In genomic region chr12:53476769-53477209, GRCh38 we compare ENCODE assay signal across 9 cellular contexts. TPM values are rescaled to one million over a fixed set of nuclear protein-coding genes. Genes with fewer than 3 reads are reported as not detected.
DNase-seq lines count a peak whose midpoint lies in the region; ATAC-seq and TF ChIP-seq lines count a peak whose summit lies in the region.
"Had no signal": no experiment of that assay in that cellular context is flagged by ENCODE, and none has a peak within 500 bp of the region (broad histone marks: within the 10 kb centered on the region; RNA-seq: fewer than 3 reads in every experiment).

No MANE protein-coding gene starts in this region.

- H3K4me3 ChIP-seq in BE2C (ENCODE audit: low read depth, low read length) (no peak overlapping the region), H7 (ENCODE audit: insufficient read depth, low read depth, low read length) (no peak overlapping the region), iPS-18a (ENCODE audit: low read length) (no peak overlapping the region), prostate gland (no peak overlapping the region), ovary (no peak overlapping the region), thyroid gland (replicated peaks in 1 of 3) (no peak overlapping the region)

- intact Hi-C loops in activated CD4-positive, alpha-beta memory T cell treated with anti-CD3 and anti-CD28 coated beads for 36 hours (cut with micrococcal nuclease) = no loop called here
- intact Hi-C loops in prostate gland (cut with DNase I) (no loop called here), ovary (cut with DNase I) (no loop called here), thyroid gland (cut with DNase I) (no loop called here)

- no peaks in the 10 kb centered on the region for H3K9me3 Mint-ChIP-seq in activated CD4-positive, alpha-beta memory T cell treated with anti-CD3 and anti-CD28 coated beads for 36 hours

- TF ChIP-seq POLR2A in prostate gland (IDR thresholded peaks at IDR 0.05) (no peak), ovary (IDR thresholded peaks at IDR 0.05) (no peak), thyroid gland (IDR thresholded peaks at IDR 0.05) (no peak)

- H3K36me3 ChIP-seq in BE2C = peaks cover 91% of the 10 kb centered on the region
- H3K36me3 ChIP-seq in H7 (replicated peaks; ENCODE audit: control insufficient read depth, insufficient read depth, low read length) = peaks cover 47% of the 10 kb centered on the region
- peaks cover 92% of the 10 kb centered on the region for H3K36me3 ChIP-seq in iPS-18a (ENCODE audit: control insufficient read depth, low read depth, low read length)
- peaks cover 8 to 10% of the 10 kb centered on the region in 2 donors for H3K36me3 ChIP-seq in prostate gland
- H3K36me3 ChIP-seq in ovary = no peaks in the 10 kb centered on the region
- H3K36me3 ChIP-seq in thyroid gland = peaks cover 77 to 96% of the 10 kb centered on the region in 2 donors

- no peak for TF ChIP-seq EP300 in ovary (IDR thresholded peaks at IDR 0.05)

- peaks cover 60% of the 10 kb centered on the region for H3K4me1 Mint-ChIP-seq in activated CD4-positive, alpha-beta memory T cell treated with anti-CD3 and anti-CD28 coated beads for 36 hours (ENCODE audit: low read depth)

- H3K9me3 ChIP-seq in BE2C (no peaks in the 10 kb centered on the region), iPS-18a (ENCODE audit: control insufficient read depth, low read depth, low read length) (no peaks in the 10 kb centered on the region), prostate gland (no peaks in the 10 kb centered on the region), ovary (no peaks in the 10 kb centered on the region), thyroid gland (no peaks in the 10 kb centered on the region)

- DNase-seq in BE2C (peak; percentile 38), H7 (peak; percentile 76), prostate gland (ENCODE audit: low spot score) (no peak), ovary (no peak), thyroid gland (no peak)
- no peak for DNase-seq in activated CD4-positive, alpha-beta memory T cell treated with anti-CD3 and anti-CD28 coated beads for 36 hours
- DNase-seq: T1000 had no signal

- H3K27ac Mint-ChIP-seq in activated CD4-positive, alpha-beta memory T cell treated with anti-CD3 and anti-CD28 coated beads for 36 hours = peak overlapping the region; percentile 94

- WGBS in prostate gland = 57% methylated on average over 2 of the region's 2 CpGs
- WGBS in ovary, 3 donors = 52 to 62% (median 56%) methylated on average over 2 of the region's 2 CpGs
- WGBS in thyroid gland, 2 donors = 73 to 83% methylated on average over 2 of the region's 2 CpGs

- peak overlapping the region; percentile 20 for H3K27ac ChIP-seq in iPS-18a (ENCODE audit: low read length)
- H3K27ac ChIP-seq in prostate gland = no peak overlapping the region
- H3K27ac ChIP-seq in ovary = no peak overlapping the region
- H3K27ac ChIP-seq in thyroid gland = no peak overlapping the region

- H3K27me3 Mint-ChIP-seq in activated CD4-positive, alpha-beta memory T cell treated with anti-CD3 and anti-CD28 coated beads for 36 hours = no peaks in the 10 kb centered on the region

- H3K4me1 ChIP-seq in BE2C (peaks cover 12% of the 10 kb centered on the region), iPS-18a (ENCODE audit: control insufficient read depth, low read depth, low read length) (no peaks in the 10 kb centered on the region), prostate gland (replicated peaks) (peaks cover 14% of the 10 kb centered on the region), ovary (ENCODE audit: insufficient read depth) (peaks cover 2% of the 10 kb centered on the region), thyroid gland (no peaks in the 10 kb centered on the region)

- CTCF ChIA-PET in activated CD4-positive, alpha-beta memory T cell treated with anti-CD3 and anti-CD28 coated beads for 36 hours (lab: Charles Lee) = interaction anchor here (0.6 to 3.0 kb wide), 19 partner anchors 11 to 317 kb away, joined by 3 to 22 read pairs (median 4); partner anchors contain the start of genes AAAS, NPFF and TARBP2

- peak; percentile 65 for TF ChIP-seq CTCF in BE2C (IDR thresholded peaks at IDR 0.05; ENCODE audit: low read depth, low read length)
- TF ChIP-seq CTCF in prostate gland (IDR thresholded peaks at IDR 0.05) = peak in 1 of 4 experiments; percentile 12
- no peak for TF ChIP-seq CTCF in ovary (IDR thresholded peaks at IDR 0.05)
- peak in 1 of 6 experiments; percentile 10 for TF ChIP-seq CTCF in thyroid gland (IDR thresholded peaks at IDR 0.05)

- no peak for ATAC-seq in HG02981 (IDR thresholded peaks at IDR 0.05; ENCODE audit: unreplicated experiment)

- H3K4me3 Mint-ChIP-seq in activated CD4-positive, alpha-beta memory T cell treated with anti-CD3 and anti-CD28 coated beads for 36 hours = no peak overlapping the region

- H3K36me3 Mint-ChIP-seq in activated CD4-positive, alpha-beta memory T cell treated with anti-CD3 and anti-CD28 coated beads for 36 hours = peaks cover 63% of the 10 kb centered on the region

- POLR2A ChIA-PET in activated CD4-positive, alpha-beta memory T cell treated with anti-CD3 and anti-CD28 coated beads for 36 hours (lab: Charles Lee) = interaction anchor here (0.9 to 7.7 kb wide), 4 partner anchors 12 to 32 kb away, joined by 3 to 53 read pairs (median 4); partner anchors contain the start of gene TARBP2

- H3K27me3 ChIP-seq in BE2C (no peaks in the 10 kb centered on the region), H7 (ENCODE audit: control insufficient read depth, insufficient read depth, low read length) (no peaks in the 10 kb centered on the region), iPS-18a (ENCODE audit: control insufficient read depth, insufficient read depth, low read length) (no peaks in the 10 kb centered on the region), prostate gland (replicated peaks; ENCODE audit: insufficient read depth) (no peaks in the 10 kb centered on the region), ovary (no peaks in the 10 kb centered on the region), thyroid gland (no peaks in the 10 kb centered on the region)

- H3K9ac ChIP-seq in iPS-18a (ENCODE audit: low read length) = no peak overlapping the region

RNA-seq across cellular contexts. Expression of gene MAP3K12, which starts 22.5 kb away (rescaled TPM):
- polyA plus RNA-seq in BE2C (2012; ENCODE audit: insufficient read depth, insufficient read length, low read depth) = 61.5 TPM
- 8.0 and 8.7 TPM in 2 replicates for total RNA-seq in H7 (2014; rRNA removed; shearing (Covaris generic))
- total RNA-seq in activated CD4-positive, alpha-beta memory T cell treated with anti-CD3 and anti-CD28 coated beads for 36 hours = 10 to 100 TPM; 13.0 to 14.7 TPM
- 10 to 100 TPM in 1 of 2 donors, 1 to 10 TPM in 1; 4.3 to 30.9 TPM for total RNA-seq in prostate gland
- total RNA-seq in ovary = 10 to 100 TPM; 19.5 to 53.2 (median 30.8) TPM
- polyA plus RNA-seq in ovary = 10 to 100 TPM; 19.5 to 33.4 TPM
- total RNA-seq in thyroid gland = 10 to 100 TPM in 2 of 4 donors, 1 to 10 TPM in 2; 5.2 to 12.9 (median 10.6) TPM

RNA-seq across cellular contexts. Expression of gene TARBP2, which starts 24.3 kb away (rescaled TPM):
- polyA plus RNA-seq in BE2C (2012; ENCODE audit: insufficient read depth, insufficient read length, low read depth) = 188 TPM
- 76.4 and 80.5 TPM in 2 replicates for total RNA-seq in H7 (2014; rRNA removed; shearing (Covaris generic))
- total RNA-seq in activated CD4-positive, alpha-beta memory T cell treated with anti-CD3 and anti-CD28 coated beads for 36 hours = 10 to 100 TPM; 27.5 to 29.7 TPM
- total RNA-seq in prostate gland (10 to 100 TPM; 23.4 to 45.7 TPM), ovary (10 to 100 TPM; 14.1 to 25.6 (median 21.9) TPM), thyroid gland (10 to 100 TPM; 31.2 to 44.8 (median 34.7) TPM)
- polyA plus RNA-seq in ovary = 10 to 100 TPM in 1 of 2 donors, 1 to 10 TPM in 1; 9.8 to 19.9 TPM

RNA-seq across cellular contexts. Expression of gene PCBP2, which starts 24.9 kb away (rescaled TPM):
- 985 TPM for polyA plus RNA-seq in BE2C (2012; ENCODE audit: insufficient read depth, insufficient read length, low read depth)
- total RNA-seq in H7 (2014; rRNA removed; shearing (Covaris generic)) = 196 and 207 TPM in 2 replicates
- total RNA-seq in activated CD4-positive, alpha-beta memory T cell treated with anti-CD3 and anti-CD28 coated beads for 36 hours = 100 to 1,000 TPM; 897 to 926 TPM
- total RNA-seq in prostate gland = 100 to 1,000 TPM; 322 to 534 TPM
- 1,000 to 10,000 TPM in 2 of 7 donors, 100 to 1,000 TPM in 5; 413 to 1,163 (median 948) TPM for total RNA-seq in ovary
- 1,000 to 10,000 TPM in 1 of 2 donors, 100 to 1,000 TPM in 1; 642 to 1,354 TPM for polyA plus RNA-seq in ovary
- total RNA-seq in thyroid gland = 100 to 1,000 TPM; 493 to 555 (median 514) TPM

RNA-seq across cellular contexts. Expression of gene NPFF, which starts 30.5 kb away (rescaled TPM):
- polyA plus RNA-seq in BE2C (2012; ENCODE audit: insufficient read depth, insufficient read length, low read depth) = 4.2 TPM
- not detected in 2 replicates for total RNA-seq in H7 (2014; rRNA removed; shearing (Covaris generic))
- total RNA-seq in activated CD4-positive, alpha-beta memory T cell treated with anti-CD3 and anti-CD28 coated beads for 36 hours = under 1 TPM in 1 of 2 experiments, not detected in 1; 0.58 TPM
- total RNA-seq in prostate gland = not detected
- total RNA-seq in ovary = 1 to 10 TPM in 1 of 7 donors, under 1 TPM in 1, not detected in 5; 0.68 to 1.1 TPM
- not detected for polyA plus RNA-seq in ovary
- not detected for total RNA-seq in thyroid gland

RNA-seq across cellular contexts. Expression of gene PRR13, which starts 35.3 kb away (rescaled TPM):
- polyA plus RNA-seq in BE2C (2012; ENCODE audit: insufficient read depth, insufficient read length, low read depth) = 99.5 TPM
- total RNA-seq in H7 (2014; rRNA removed; shearing (Covaris generic)) = 87.1 and 130 TPM in 2 replicates
- 100 to 1,000 TPM; 218 to 221 TPM for total RNA-seq in activated CD4-positive, alpha-beta memory T cell treated with anti-CD3 and anti-CD28 coated beads for 36 hours
- total RNA-seq in prostate gland (100 to 1,000 TPM in 1 of 2 donors, 10 to 100 TPM in 1; 98.8 to 104 TPM), ovary (100 to 1,000 TPM in 4 of 7 donors, 10 to 100 TPM in 3; 46.1 to 131 (median 116) TPM), thyroid gland (10 to 100 TPM; 51.6 to 83.6 (median 68.9) TPM)
- 100 to 1,000 TPM; 125 to 320 TPM for polyA plus RNA-seq in ovary

Comparison
In these comparisons a context has a peak if more than half of its experiments do, and no peak if none do; other contexts are left out.
1. DNase-seq: peak in BE2C (single experiment) and H7 (single experiment); none in activated CD4-positive, alpha-beta memory T cell treated with anti-CD3 and anti-CD28 coated beads for 36 hours (single experiment), prostate gland (single experiment), ovary (0 of 5) and thyroid gland (0 of 2).